Comparison of ENCODE assay signal across 21 cellular contexts in the genomic region with DNA sequence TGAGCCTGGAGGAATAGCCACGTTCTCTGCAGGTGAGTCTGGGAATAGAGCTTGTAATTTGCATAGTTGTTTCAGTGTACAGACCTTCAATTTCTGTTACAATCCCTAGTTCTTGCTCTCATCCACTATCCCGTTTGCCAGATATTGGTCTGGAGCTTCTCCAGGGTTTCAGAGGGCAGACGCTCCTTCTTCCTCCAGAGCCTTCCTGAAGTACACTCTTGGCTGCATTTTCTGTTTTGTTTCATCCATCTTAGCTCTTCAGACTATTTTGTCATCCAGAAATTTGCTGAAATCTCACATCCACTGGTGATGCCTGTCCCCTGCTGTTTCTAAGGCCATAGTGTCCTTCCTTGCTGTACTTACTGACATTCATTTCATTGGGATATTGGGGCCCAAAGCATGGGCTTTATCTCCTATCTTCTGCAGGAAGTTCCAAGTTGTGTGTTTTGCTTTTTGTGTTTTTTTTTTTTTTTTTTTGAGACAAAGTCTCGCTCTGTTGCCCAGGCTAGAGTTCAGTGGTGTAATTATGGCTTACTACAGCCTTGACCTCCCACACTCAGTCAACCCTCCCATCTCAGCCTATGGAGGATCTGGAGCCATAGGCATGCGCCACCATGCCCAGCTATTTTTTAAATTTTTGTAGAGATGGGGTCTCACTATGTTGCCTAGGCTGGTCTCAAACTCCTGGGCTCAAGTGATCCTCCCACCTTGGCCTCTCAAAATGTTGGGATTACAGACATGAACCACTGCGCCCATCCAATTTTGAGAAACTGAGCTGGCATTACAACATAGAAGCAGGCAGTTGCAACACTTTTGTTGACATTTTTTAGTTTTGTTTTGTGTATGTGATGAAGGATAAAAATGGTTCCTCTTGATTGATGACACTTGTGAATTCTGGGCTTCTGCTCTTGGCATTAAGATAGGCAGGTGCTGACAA. TPM values are rescaled to one million over a fixed set of nuclear protein-coding genes. Genes with fewer than 3 reads are reported as not detected.
DNase-seq lines count a peak whose midpoint lies in the region; ATAC-seq and TF ChIP-seq lines count a peak whose summit lies in the region.
"Had no signal": no experiment of that assay in that cellular context is flagged by ENCODE, and none has a peak within 500 bp of the region (broad histone marks: within the 10 kb centered on the region; RNA-seq: fewer than 3 reads in every experiment).

No MANE protein-coding gene starts in this region.

- H3K27ac Mint-ChIP-seq in activated naive CD8-positive, alpha-beta T cell treated with anti-CD3 and anti-CD28 coated beads, Interleukin-2, amount 50 U/mL, for 24 hours, result peak overlapping the region; percentile 13
- H3K27ac Mint-ChIP-seq in nephron progenitor cell (peak overlapping the region; percentile 79), mesothelial cell of epicardium (no peak overlapping the region)

- no peak for DNase-seq in activated naive CD8-positive, alpha-beta T cell treated with anti-CD3 and anti-CD28 coated beads, Interleukin-2, amount 50 U/mL, for 24 hours
- DNase-seq in nephron progenitor cell (no peak), mesothelial cell of epicardium (ENCODE audit: low spot score in 2 of 2, unreplicated experiment in 2 of 2) (no peak)
- no peak for DNase-seq in activated T-cell treated with anti-CD3 and anti-CD28 coated beads, Interleukin-2, amount 50 U/mL, for 4 hours
- DNase-seq: activated effector memory CD4-positive, alpha-beta T cell treated with anti-CD3 and anti-CD28 coated beads, Interleukin-2, amount 50 U/mL, for 16 hours; aorta; BE2C; DMS153; foreskin fibroblast; left colon; NCI-H2029; NCI-H446 treated with DMSO at 0.1 percent for 48 hours; stimulated activated CD4-positive, alpha-beta T cell treated with anti-CD3 and anti-CD28 coated beads, Interleukin-4, amount 100 ng/mL, for 4 hours; stimulated activated CD8-positive, alpha-beta memory T cell treated with anti-CD3 and anti-CD28 coated beads, Interleukin-4, amount 100 ng/mL, for 48 hours; thyroid gland had no signal

- no peaks in the 10 kb centered on the region for H3K27me3 Mint-ChIP-seq in activated naive CD8-positive, alpha-beta T cell treated with anti-CD3 and anti-CD28 coated beads, Interleukin-2, amount 50 U/mL, for 24 hours
- peaks cover 4% of the 10 kb centered on the region for H3K27me3 Mint-ChIP-seq in nephron progenitor cell (ENCODE audit: low read depth, poor library complexity)
- no peaks in the 10 kb centered on the region for H3K27me3 Mint-ChIP-seq in activated T-cell treated with anti-CD3 and anti-CD28 coated beads, Interleukin-2, amount 50 U/mL, for 4 hours (ENCODE audit: low read depth)
- no peaks in the 10 kb centered on the region for H3K27me3 Mint-ChIP-seq in mesothelial cell of epicardium (ENCODE audit: low read depth)

- H3K4me2 ChIP-seq in DOHH2 (ENCODE audit: low read length), result peak overlapping the region; percentile 69

- no peaks in the 10 kb centered on the region for H3K9me2 ChIP-seq in DOHH2 (replicated peaks; ENCODE audit: control insufficient read depth, low read length)

- H3K4me3 Mint-ChIP-seq in activated naive CD8-positive, alpha-beta T cell treated with anti-CD3 and anti-CD28 coated beads, Interleukin-2, amount 50 U/mL, for 24 hours, result no peak overlapping the region
- peak overlapping the region; percentile 26 for H3K4me3 Mint-ChIP-seq in nephron progenitor cell
- H3K4me3 Mint-ChIP-seq in activated T-cell treated with anti-CD3 and anti-CD28 coated beads, Interleukin-2, amount 50 U/mL, for 4 hours, result no peak overlapping the region
- no peak overlapping the region for H3K4me3 Mint-ChIP-seq in mesothelial cell of epicardium

- H3K27me3 ChIP-seq in DOHH2 (ENCODE audit: control insufficient read depth, low read length), result no peaks in the 10 kb centered on the region
- H3K27me3 ChIP-seq: BE2C, thyroid gland had no signal

- ATAC-seq in HG02885 (IDR thresholded peaks at IDR 0.05; ENCODE audit: poor library complexity, unreplicated experiment), result peak; percentile 52
- no peak for ATAC-seq in activated naive CD8-positive, alpha-beta T cell treated with anti-CD3 and anti-CD28 coated beads, Interleukin-2, amount 50 U/mL, for 24 hours
- no peak for ATAC-seq in activated T-cell treated with anti-CD3 and anti-CD28 coated beads, Interleukin-2, amount 50 U/mL, for 4 hours
- ATAC-seq in HG03135 (IDR thresholded peaks at IDR 0.05; ENCODE audit: unreplicated experiment), result no peak
- ATAC-seq: left colon had no signal

- peaks cover 4% of the 10 kb centered on the region; the same call in 1 of the 2 replicates for H3F3A ChIP-seq in DOHH2 (ENCODE audit: control insufficient read depth, insufficient read depth)

- peaks cover 54% of the 10 kb centered on the region for H3K4me1 ChIP-seq in DOHH2 (ENCODE audit: control insufficient read depth, low read length)
- H3K4me1 ChIP-seq: BE2C had no signal

- H3K9me3 Mint-ChIP-seq in activated naive CD8-positive, alpha-beta T cell treated with anti-CD3 and anti-CD28 coated beads, Interleukin-2, amount 50 U/mL, for 24 hours, result no peaks in the 10 kb centered on the region
- H3K9me3 Mint-ChIP-seq in nephron progenitor cell (no peaks in the 10 kb centered on the region), mesothelial cell of epicardium (no peaks in the 10 kb centered on the region)
- H3K9me3 Mint-ChIP-seq in activated T-cell treated with anti-CD3 and anti-CD28 coated beads, Interleukin-2, amount 50 U/mL, for 4 hours, result no peaks in the 10 kb centered on the region

- peaks cover 60% of the 10 kb centered on the region for H3K4me1 Mint-ChIP-seq in activated naive CD8-positive, alpha-beta T cell treated with anti-CD3 and anti-CD28 coated beads, Interleukin-2, amount 50 U/mL, for 24 hours
- H3K4me1 Mint-ChIP-seq in nephron progenitor cell, result peaks cover 63% of the 10 kb centered on the region
- peaks cover 68% of the 10 kb centered on the region for H3K4me1 Mint-ChIP-seq in activated T-cell treated with anti-CD3 and anti-CD28 coated beads, Interleukin-2, amount 50 U/mL, for 4 hours (ENCODE audit: low read depth)
- H3K4me1 Mint-ChIP-seq in mesothelial cell of epicardium, result peaks cover 2% of the 10 kb centered on the region

- peak overlapping the region; percentile 34; the same call in 1 of the 2 replicates for H3K27ac ChIP-seq in DOHH2 (ENCODE audit: low read depth, low read length)
- H3K27ac ChIP-seq: parathyroid adenoma, skin epidermis, thyroid gland, VCaP had no signal

- H3K36me3 ChIP-seq in DOHH2 (ENCODE audit: control insufficient read depth, low read length), result peaks cover 3% of the 10 kb centered on the region; the same call in 1 of the 2 replicates
- H3K36me3 ChIP-seq: BE2C, thyroid gland had no signal

- H3K36me3 Mint-ChIP-seq in activated naive CD8-positive, alpha-beta T cell treated with anti-CD3 and anti-CD28 coated beads, Interleukin-2, amount 50 U/mL, for 24 hours (ENCODE audit: low read depth), result peaks cover 5% of the 10 kb centered on the region
- peaks cover 14% of the 10 kb centered on the region for H3K36me3 Mint-ChIP-seq in nephron progenitor cell (ENCODE audit: low read depth)
- H3K36me3 Mint-ChIP-seq in activated T-cell treated with anti-CD3 and anti-CD28 coated beads, Interleukin-2, amount 50 U/mL, for 4 hours (ENCODE audit: insufficient read depth), result peaks cover 8% of the 10 kb centered on the region
- H3K36me3 Mint-ChIP-seq in mesothelial cell of epicardium, result no peaks in the 10 kb centered on the region

- H3K4me3 ChIP-seq in DOHH2 (ENCODE audit: low read length), result peak overlapping the region; percentile 55
- H3K4me3 ChIP-seq: skin epidermis, thyroid gland had no signal

- peaks cover 78% of the 10 kb centered on the region for H3K79me2 ChIP-seq in DOHH2 (ENCODE audit: control insufficient read depth, low read length)

- TF ChIP-seq CTCF in DOHH2 (IDR thresholded peaks at IDR 0.05; ENCODE audit: low read depth, low read length, poor library complexity, severe bottlenecking) (no peak), nephron progenitor cell (IDR thresholded peaks at IDR 0.05) (no peak), mesothelial cell of epicardium (IDR thresholded peaks at IDR 0.05; ENCODE audit: unreplicated experiment) (no peak)

- no peaks in the 10 kb centered on the region for H4K20me1 ChIP-seq in DOHH2 (ENCODE audit: control insufficient read depth, insufficient read depth, low read depth, low read length)

- no peaks in the 10 kb centered on the region for H3K9me3 ChIP-seq in DOHH2 (ENCODE audit: control insufficient read depth, insufficient read depth, low read length)
- H3K9me3 ChIP-seq: BE2C, thyroid gland had no signal

RNA-seq across cellular contexts. Expression of a gene that starts 18.8 kb away (rescaled TPM):
- 10 to 100 TPM; 31.3 to 37.6 (median 35.3) TPM for total RNA-seq in activated T-cell treated with anti-CD3 and anti-CD28 coated beads, Interleukin-2, amount 50 U/mL, for 4 hours
- 41.6 to 44.9 TPM (median 42.2 TPM) in 3 replicates for total RNA-seq in mesothelial cell of epicardium

RNA-seq across cellular contexts. Expression of a gene that starts 25.9 kb away (rescaled TPM):
- total RNA-seq in activated T-cell treated with anti-CD3 and anti-CD28 coated beads, Interleukin-2, amount 50 U/mL, for 4 hours, result 100 to 1,000 TPM; 368 to 469 (median 411) TPM
- total RNA-seq in mesothelial cell of epicardium, result 82.6 to 89.8 TPM (median 87.5 TPM) in 3 replicates

RNA-seq across cellular contexts. Expression of a gene that starts 32.8 kb away (rescaled TPM):
- total RNA-seq in activated T-cell treated with anti-CD3 and anti-CD28 coated beads, Interleukin-2, amount 50 U/mL, for 4 hours, result 10 to 100 TPM; 54.0 to 63.6 (median 59.7) TPM
- total RNA-seq in mesothelial cell of epicardium, result 60.7 to 66.5 TPM (median 64.7 TPM) in 3 replicates
